Comparison of ENCODE assay signal across 14 cellular contexts in the genomic region with DNA sequence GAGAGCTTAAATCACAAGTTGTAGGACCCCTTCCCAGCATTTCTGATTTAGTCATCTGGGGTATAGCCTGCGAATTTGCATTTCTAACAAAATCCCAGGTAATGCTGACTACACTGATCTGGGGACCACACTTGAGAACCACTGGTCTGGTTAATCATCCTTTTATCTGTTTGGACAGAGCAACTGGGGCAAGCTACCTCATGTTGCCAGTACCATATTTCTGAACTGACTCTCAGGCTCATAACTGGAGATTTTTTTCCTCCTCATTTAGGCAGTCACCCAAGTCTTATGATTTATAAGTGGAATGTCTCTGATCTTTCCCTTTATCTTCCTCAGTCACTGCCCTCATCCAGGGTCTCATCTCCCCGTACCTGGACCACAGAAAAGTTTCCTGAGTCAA.
"Had no signal": no experiment of that assay in that cellular context is flagged by ENCODE, and none has a peak within 500 bp of the region (broad histone marks: within the 10 kb centered on the region; RNA-seq: fewer than 3 reads in every experiment).

No MANE protein-coding gene starts in this region.

- H3K4me1 Mint-ChIP-seq: immature natural killer cell, neural crest cell had no signal

- H3K27ac Mint-ChIP-seq: activated CD4-positive, alpha-beta T cell treated with anti-CD3 and anti-CD28 coated beads for 36 hours; immature natural killer cell; T-helper 1 cell treated with Interleukin-12 subunit alpha and Interleukin-12 subunit beta and Interleukin-4 antibody, amounts not matched to agents 30 μg/mL and 1 μg/mL, for 36 hours had no signal

- H3K9me3 ChIP-seq: heart left ventricle, right lobe of liver, stomach, testis, upper lobe of left lung had no signal

- H3K36me3 ChIP-seq: heart left ventricle, right lobe of liver, stomach, upper lobe of left lung had no signal

- ATAC-seq: activated CD4-positive, alpha-beta T cell treated with anti-CD3 and anti-CD28 coated beads for 36 hours; heart left ventricle; left colon; right lobe of liver had no signal

- H3K9me3 Mint-ChIP-seq: activated T-helper 1 cell treated with anti-CD3 and anti-CD28 coated beads, Interleukin-12 subunit alpha, Interleukin-12 subunit beta, Interleukin-2, Interleukin-4 antibody, amounts not matched to agents 30 ng/mL and 10 ng/mL and 1 ng/mL, durations not matched to agents 14 hours and 24 hours and 36 hours; immature natural killer cell; neural crest cell; T-helper 1 cell treated with Interleukin-12 subunit alpha and Interleukin-12 subunit beta and Interleukin-4 antibody, amounts not matched to agents 30 μg/mL and 1 μg/mL, for 36 hours had no signal

- H3K27me3 ChIP-seq: heart left ventricle, right lobe of liver, stomach, testis, upper lobe of left lung had no signal

- H3K27ac ChIP-seq: heart left ventricle, right lobe of liver, stomach, testis, upper lobe of left lung had no signal

- H3K4me3 Mint-ChIP-seq: activated CD4-positive, alpha-beta T cell treated with anti-CD3 and anti-CD28 coated beads for 36 hours; activated T-helper 1 cell treated with anti-CD3 and anti-CD28 coated beads, Interleukin-12 subunit alpha, Interleukin-12 subunit beta, Interleukin-2, Interleukin-4 antibody, amounts not matched to agents 30 ng/mL and 10 ng/mL and 1 ng/mL, durations not matched to agents 14 hours and 24 hours and 36 hours; immature natural killer cell; neural crest cell; T-helper 1 cell treated with Interleukin-12 subunit alpha and Interleukin-12 subunit beta and Interleukin-4 antibody, amounts not matched to agents 30 μg/mL and 1 μg/mL, for 36 hours had no signal

- H3K27me3 Mint-ChIP-seq: activated CD4-positive, alpha-beta T cell treated with anti-CD3 and anti-CD28 coated beads for 36 hours had no signal

- DNase-seq: activated CD4-positive, alpha-beta T cell treated with anti-CD3 and anti-CD28 coated beads for 36 hours; activated CD8-positive, alpha-beta memory T cell treated with anti-CD3 and anti-CD28 coated beads, Interleukin-2, amount 50 U/mL, for 48 hours; activated naive CD4-positive, alpha-beta T cell treated with Interleukin-2 at 50 U/mL for 16 hours; aorta; heart left ventricle; immature natural killer cell; left colon; right lobe of liver; stomach; testis; upper lobe of left lung had no signal

- H3K36me3 Mint-ChIP-seq: immature natural killer cell had no signal

- H3K4me3 ChIP-seq: heart left ventricle, right lobe of liver, stomach, testis, upper lobe of left lung had no signal

- H3K4me1 ChIP-seq: testis had no signal
